In genomic region chr10:122990278-122990677, GRCh38 we compare ENCODE assay signal across 22 cellular contexts. TPM values are rescaled to one million over a fixed set of nuclear protein-coding genes. Genes with fewer than 3 reads are reported as not detected.
DNase-seq lines count a peak whose midpoint lies in the region; ATAC-seq and TF ChIP-seq lines count a peak whose summit lies in the region.
"Had no signal": no experiment of that assay in that cellular context is flagged by ENCODE, and none has a peak within 500 bp of the region (broad histone marks: within the 10 kb centered on the region; RNA-seq: fewer than 3 reads in every experiment).

No MANE protein-coding gene starts in this region.

- H3K9me3 Mint-ChIP-seq in CD8-positive, alpha-beta T cell, result no peaks in the 10 kb centered on the region
- no peaks in the 10 kb centered on the region for H3K9me3 Mint-ChIP-seq in activated naive CD4-positive, alpha-beta T cell treated with anti-CD3 and anti-CD28 coated beads, Interleukin-2, amount 50 U/mL, for 72 hours
- H3K9me3 Mint-ChIP-seq: central memory CD8-positive, alpha-beta T cell; naive B cell had no signal

- H3K9me2 ChIP-seq in SK-N-SH, result no peaks in the 10 kb centered on the region

- H3K4me1 ChIP-seq in CD8-positive, alpha-beta T cell (ENCODE audit: insufficient read depth, low read length), result no peaks in the 10 kb centered on the region
- no peaks in the 10 kb centered on the region; a peak in 2 of 4 replicates for H3K4me1 ChIP-seq in SK-N-SH (ENCODE audit: control insufficient read depth in 1 of 2, insufficient read depth in 2 of 2, low read depth in 1 of 2, low read length in 1 of 2)
- H3K4me1 ChIP-seq: parathyroid adenoma had no signal

- no peak for ATAC-seq in CD8-positive, alpha-beta T cell
- ATAC-seq in activated naive CD4-positive, alpha-beta T cell treated with anti-CD3 and anti-CD28 coated beads, Interleukin-2, amount 50 U/mL, for 72 hours, result no peak
- ATAC-seq: activated CD8-positive, alpha-beta memory T cell treated with anti-CD3 and anti-CD28 coated beads, Interleukin-2, amount 10 ng/mL, durations not matched to agents 7 days and 5 days had no signal

- H3K27me3 Mint-ChIP-seq in CD8-positive, alpha-beta T cell (ENCODE audit: low read depth), result no peaks in the 10 kb centered on the region
- H3K27me3 Mint-ChIP-seq: activated CD8-positive, alpha-beta memory T cell treated with anti-CD3 and anti-CD28 coated beads, Interleukin-2, amount 10 ng/mL, durations not matched to agents 7 days and 5 days; central memory CD8-positive, alpha-beta T cell; naive B cell had no signal

- H3K27me3 ChIP-seq in CD8-positive, alpha-beta T cell (ENCODE audit: insufficient read depth, low read length), result no peaks in the 10 kb centered on the region
- no peaks in the 10 kb centered on the region for H3K27me3 ChIP-seq in SK-N-SH (ENCODE audit: insufficient read depth)

- no peaks in the 10 kb centered on the region for H3K79me2 ChIP-seq in SK-N-SH (ENCODE audit: insufficient read depth)
- H3K79me2 ChIP-seq: parathyroid adenoma had no signal

- H4K20me1 ChIP-seq in SK-N-SH (ENCODE audit: insufficient read depth), result no peaks in the 10 kb centered on the region

- CTCF ChIA-PET in CD8-positive, alpha-beta T cell (lab: Charles Lee), result interaction anchor here (1.2 kb wide), 1 partner anchor 9 kb away, joined by 3 read pairs; no protein-coding TSS in a partner anchor
- CTCF ChIA-PET in SK-N-SH (lab: Yijun Ruan, JAX), result interaction anchor here (0.6 to 3.0 kb wide), 3 partner anchors 10 to 391 kb away, joined by 3 to 12 read pairs (median 8); partner anchors contain the start of gene PSTK

- peaks cover 14% of the 10 kb centered on the region for H3K36me3 ChIP-seq in CD8-positive, alpha-beta T cell (ENCODE audit: insufficient read depth, low read length)
- peaks cover 36 to 65% of the 10 kb centered on the region in 2 experiments for H3K36me3 ChIP-seq in SK-N-SH (replicated peaks in 1 of 2; ENCODE audit: control insufficient read depth in 1 of 2, insufficient read depth in 2 of 2, low read length in 1 of 2)

- H3K27ac Mint-ChIP-seq in CD8-positive, alpha-beta T cell, result peak overlapping the region; percentile 23
- H3K27ac Mint-ChIP-seq in activated naive CD4-positive, alpha-beta T cell treated with anti-CD3 and anti-CD28 coated beads, Interleukin-2, amount 50 U/mL, for 72 hours, result no peak overlapping the region
- H3K27ac Mint-ChIP-seq: activated CD8-positive, alpha-beta memory T cell treated with anti-CD3 and anti-CD28 coated beads, Interleukin-2, amount 10 ng/mL, durations not matched to agents 7 days and 5 days had no signal

- no peak overlapping the region for H2AFZ ChIP-seq in SK-N-SH (ENCODE audit: low read depth)
- H2AFZ ChIP-seq: parathyroid adenoma had no signal

- H3K9ac ChIP-seq in SK-N-SH, result no peak overlapping the region
- H3K9ac ChIP-seq: parathyroid adenoma had no signal

- TF ChIP-seq EP300 in SK-N-SH (IDR thresholded peaks at IDR 0.05; ENCODE audit: borderline replicate concordance in 1 of 2, low read depth in 1 of 2, low read length in 1 of 2), result no peak

- peaks cover 45% of the 10 kb centered on the region for H3K36me3 Mint-ChIP-seq in CD8-positive, alpha-beta T cell
- peaks cover 0 to 4% of the 10 kb centered on the region in 2 donors for H3K36me3 Mint-ChIP-seq in activated naive CD4-positive, alpha-beta T cell treated with anti-CD3 and anti-CD28 coated beads, Interleukin-2, amount 50 U/mL, for 72 hours

- H3K4me2 ChIP-seq in SK-N-SH, result no peak overlapping the region

- no peak overlapping the region for H3K4me3 ChIP-seq in CD8-positive, alpha-beta T cell (ENCODE audit: low read depth, low read length)
- no peak overlapping the region for H3K4me3 ChIP-seq in SK-N-SH (ENCODE audit: low read depth in 2 of 2, low read length in 1 of 2)
- no peak overlapping the region for H3K4me3 ChIP-seq in fibroblast of mammary gland (ENCODE audit: control insufficient read depth, low read depth, low read length)

- TF ChIP-seq CTCF in CD8-positive, alpha-beta T cell (IDR thresholded peaks at IDR 0.05), result no peak
- no peak for TF ChIP-seq CTCF in SK-N-SH (IDR thresholded peaks at IDR 0.05)
- TF ChIP-seq CTCF in fibroblast of mammary gland (conservative IDR thresholded peaks at IDR 0.05; ENCODE audit: control insufficient read depth, insufficient read depth, low read depth, low read length), result no peak

- H3K9me3 ChIP-seq in CD8-positive, alpha-beta T cell (ENCODE audit: low read length), result no peaks in the 10 kb centered on the region
- no peaks in the 10 kb centered on the region for H3K9me3 ChIP-seq in SK-N-SH

- no peak overlapping the region for H3K27ac ChIP-seq in CD8-positive, alpha-beta T cell (ENCODE audit: low read depth, low read length)
- H3K27ac ChIP-seq in SK-N-SH (ENCODE audit: low read depth in 2 of 2, low read length in 1 of 2), result no peak overlapping the region; a peak in 1 of 4 replicates
- H3K27ac ChIP-seq: parathyroid adenoma had no signal

- peaks cover 1% of the 10 kb centered on the region for H3K4me1 Mint-ChIP-seq in CD8-positive, alpha-beta T cell (ENCODE audit: low read depth)
- H3K4me1 Mint-ChIP-seq: activated CD8-positive, alpha-beta memory T cell treated with anti-CD3 and anti-CD28 coated beads, Interleukin-2, amount 10 ng/mL, durations not matched to agents 7 days and 5 days; central memory CD8-positive, alpha-beta T cell had no signal

- H3F3A ChIP-seq in SK-N-SH (replicated peaks; ENCODE audit: insufficient read depth), result peaks cover 11% of the 10 kb centered on the region

- TF ChIP-seq RAD21 in SK-N-SH (IDR thresholded peaks at IDR 0.05; ENCODE audit: low read length), result no peak

- intact Hi-C loops in CD8-positive, alpha-beta T cell (cut with DNase I, micrococcal nuclease), result no loop called here
- intact Hi-C loops in cardiac septum (cut with DNase I), result no loop called here

- no peak for DNase-seq in CD8-positive, alpha-beta T cell
- peak; percentile 4 for DNase-seq in EL
- no peak for DNase-seq in SK-N-SH
- DNase-seq in fibroblast of mammary gland (ENCODE audit: low read depth), result peak; percentile 62
- DNase-seq in putamen (ENCODE audit: low spot score), result no peak
- DNase-seq in stimulated activated CD4-positive, alpha-beta T cell treated with anti-CD3 and anti-CD28 coated beads, Interleukin-12 subunit alpha, Interleukin-12 subunit beta, amount 100 ng/mL, for 4 hours, result no peak
- no peak for DNase-seq in activated naive CD4-positive, alpha-beta T cell treated with anti-CD3 and anti-CD28 coated beads, Interleukin-2, amount 50 U/mL, for 72 hours (ENCODE audit: low spot score in 2 of 2)
- DNase-seq in cardiac septum (ENCODE audit: low spot score), result no peak
- DNase-seq: activated CD4-positive, alpha-beta T cell treated with anti-CD3 and anti-CD28 coated beads for 1 hour; activated CD8-positive, alpha-beta memory T cell treated with anti-CD3 and anti-CD28 coated beads, Interleukin-2, amount 10 ng/mL, durations not matched to agents 7 days and 5 days; activated effector memory CD4-positive, alpha-beta T cell treated with Interleukin-2 at 50 U/mL for 16 hours; effector CD4-positive, alpha-beta T cell; naive B cell; NCI-H1694; NCI-H345; NK-92 treated with Interleukin-12 subunit alpha and Interleukin-12 subunit beta, amount 100 ng/mL, for 24 hours; RPMI8226; stimulated activated CD4-positive, alpha-beta T cell treated with anti-CD3 and anti-CD28 coated beads, Interleukin-1b, Interleukin-23, amount 100 ng/mL, for 48 hours; stimulated activated naive CD4-positive, alpha-beta T cell treated with Interleukin-2 at 50 U/mL for 16 hours; trophoblast cell had no signal

- POLR2A ChIA-PET in CD8-positive, alpha-beta T cell (lab: Charles Lee), result interaction anchor here (0.7 kb wide), 1 partner anchor 27 kb away, joined by 3 read pairs; no protein-coding TSS in a partner anchor
- POLR2A ChIA-PET in SK-N-SH (lab: Yijun Ruan, JAX), result no interaction called here

- H3K4me3 Mint-ChIP-seq in CD8-positive, alpha-beta T cell, result no peak overlapping the region
- H3K4me3 Mint-ChIP-seq: activated CD8-positive, alpha-beta memory T cell treated with anti-CD3 and anti-CD28 coated beads, Interleukin-2, amount 10 ng/mL, durations not matched to agents 7 days and 5 days; central memory CD8-positive, alpha-beta T cell had no signal

- WGBS in SK-N-SH (ENCODE audit: low lambda C conversion rate), result 46% methylated on average over 5 of the region's 5 CpGs

TF ChIP-seq in SK-N-SH, 30 proteins besides CTCF, POLR2A, EP300 and RAD21 (continues in another document):
- TF ChIP-seq SMC3 (IDR thresholded peaks at IDR 0.05; ENCODE audit: low read depth, low read length), result no peak
- TF ChIP-seq TCF12 (IDR thresholded peaks at IDR 0.05), result peak; percentile 47; the same call in 1 of the 2 replicates

RNA-seq across cellular contexts. Expression of gene PSTK, which starts 10.1 kb away (rescaled TPM):
- total RNA-seq in CD8-positive, alpha-beta T cell, result 10 to 100 TPM; 20.5 to 20.9 TPM
- polyA plus RNA-seq in SK-N-SH (2012; rRNA removed), result 8.4 and 9.5 TPM in 2 replicates
- 8.5 and 9.9 TPM in 2 replicates for polyA plus RNA-seq in SK-N-SH (2012; cell fraction: cytosol; rRNA removed)
- 5.7 and 9.7 TPM in 2 replicates for polyA plus RNA-seq in SK-N-SH (2012; cell fraction: nucleus; rRNA removed)
- 1 to 10 TPM; 2.7 to 6.1 TPM for total RNA-seq in activated naive CD4-positive, alpha-beta T cell treated with anti-CD3 and anti-CD28 coated beads, Interleukin-2, amount 50 U/mL, for 72 hours
- total RNA-seq in cardiac septum, result 2.3 TPM

RNA-seq across cellular contexts. Expression of gene IKZF5, which starts 18.3 kb away (rescaled TPM):
- total RNA-seq in CD8-positive, alpha-beta T cell, result 10 to 100 TPM; 89.5 to 96.1 TPM
- 2.9 and 4.3 TPM in 2 replicates for polyA plus RNA-seq in SK-N-SH (2012; rRNA removed)
- 3.4 and 3.7 TPM in 2 replicates for polyA plus RNA-seq in SK-N-SH (2012; cell fraction: cytosol; rRNA removed)
- polyA plus RNA-seq in SK-N-SH (2012; cell fraction: nucleus; rRNA removed), result 4.7 and 8.7 TPM in 2 replicates
- 10 to 100 TPM; 20.2 to 24.6 TPM for total RNA-seq in activated naive CD4-positive, alpha-beta T cell treated with anti-CD3 and anti-CD28 coated beads, Interleukin-2, amount 50 U/mL, for 72 hours
- 11.3 TPM for total RNA-seq in cardiac septum

RNA-seq across cellular contexts. Expression of gene ACADSB, which starts 18.5 kb away (rescaled TPM):
- total RNA-seq in CD8-positive, alpha-beta T cell, result 10 to 100 TPM; 18.2 to 18.5 TPM
- polyA plus RNA-seq in SK-N-SH (2012; rRNA removed), result 5.9 and 9.6 TPM in 2 replicates
- polyA plus RNA-seq in SK-N-SH (2012; cell fraction: cytosol; rRNA removed), result 9.3 and 9.9 TPM in 2 replicates
- 4.1 and 10.4 TPM in 2 replicates for polyA plus RNA-seq in SK-N-SH (2012; cell fraction: nucleus; rRNA removed)
- total RNA-seq in activated naive CD4-positive, alpha-beta T cell treated with anti-CD3 and anti-CD28 coated beads, Interleukin-2, amount 50 U/mL, for 72 hours, result 10 to 100 TPM; 16.8 to 25.1 TPM
- 65.3 TPM for total RNA-seq in cardiac septum

RNA-seq across cellular contexts. Expression of gene C10orf88, which starts 36.3 kb away (rescaled TPM):
- 1 to 10 TPM; 2.2 to 2.8 TPM for total RNA-seq in CD8-positive, alpha-beta T cell
- 2.7 and 3.6 TPM in 2 replicates for polyA plus RNA-seq in SK-N-SH (2012; rRNA removed)
- 4.7 and 5.6 TPM in 2 replicates for polyA plus RNA-seq in SK-N-SH (2012; cell fraction: cytosol; rRNA removed)
- polyA plus RNA-seq in SK-N-SH (2012; cell fraction: nucleus; rRNA removed), result 3.5 and 7.4 TPM in 2 replicates
- total RNA-seq in activated naive CD4-positive, alpha-beta T cell treated with anti-CD3 and anti-CD28 coated beads, Interleukin-2, amount 50 U/mL, for 72 hours, result 10 to 100 TPM in 1 of 2 donors, 1 to 10 TPM in 1; 8.8 to 12.2 TPM
- total RNA-seq in cardiac septum, result 6.6 TPM

Comparison
In these comparisons a context has a peak if more than half of its experiments do, and no peak if none do; other contexts are left out.
1. DNase-seq: peak in EL (single experiment) and fibroblast of mammary gland (single experiment); none in CD8-positive, alpha-beta T cell (0 of 7), SK-N-SH (single experiment), putamen (single experiment), stimulated activated CD4-positive, alpha-beta T cell treated with anti-CD3 and anti-CD28 coated beads, Interleukin-12 subunit alpha, Interleukin-12 subunit beta, amount 100 ng/mL, for 4 hours (single experiment), activated naive CD4-positive, alpha-beta T cell treated with anti-CD3 and anti-CD28 coated beads, Interleukin-2, amount 50 U/mL, for 72 hours (0 of 2) and cardiac septum (single experiment).